Comparison of ENCODE assay signal across 9 cellular contexts in genomic region chr4:14177987-14178386, GRCh38.
DNase-seq lines count a peak whose midpoint lies in the region; ATAC-seq, FAIRE-seq and TF ChIP-seq lines count a peak whose summit lies in the region.
"Had no signal": no experiment of that assay in that cellular context is flagged by ENCODE, and none has a peak within 500 bp of the region (broad histone marks: within the 10 kb centered on the region; RNA-seq: fewer than 3 reads in every experiment).

No MANE protein-coding gene starts in this region.

- TF ChIP-seq EP300 in esophagus muscularis mucosa (IDR thresholded peaks at IDR 0.05), result no peak

- no peak for DNase-seq in CD4-positive, alpha-beta T cell
- DNase-seq in GM19239 (ENCODE audit: insufficient read length, low spot score) (peak; percentile 15), cortex of kidney (lab: John Stamatoyannopoulos, UW) (no peak), LoVo (ENCODE audit: low spot score) (no peak), lower lobe of right lung (no peak), esophagus muscularis mucosa (ENCODE audit: extremely low spot score) (no peak)
- DNase-seq: NCI-H748 treated with DMSO at 0.1 percent for 48 hours had no signal

- intact Hi-C loops in CD4-positive, alpha-beta T cell (cut with DNase I, micrococcal nuclease), result no loop called here
- intact Hi-C loops in lower lobe of right lung (cut with DNase I) (no loop called here), esophagus muscularis mucosa (cut with DNase I) (no loop called here)

- peaks cover 32% of the 10 kb centered on the region for H3K4me1 Mint-ChIP-seq in CD4-positive, alpha-beta T cell (ENCODE audit: low read depth)
- peaks cover 29% of the 10 kb centered on the region for H3K4me1 Mint-ChIP-seq in activated naive CD8-positive, alpha-beta T cell (ENCODE audit: low read depth)

- no peaks in the 10 kb centered on the region for H3K27me3 Mint-ChIP-seq in CD4-positive, alpha-beta T cell
- no peaks in the 10 kb centered on the region for H3K27me3 Mint-ChIP-seq in activated naive CD8-positive, alpha-beta T cell

- peak overlapping the region; percentile 75 for H3K27ac Mint-ChIP-seq in CD4-positive, alpha-beta T cell
- H3K27ac Mint-ChIP-seq in activated naive CD8-positive, alpha-beta T cell, result peak overlapping the region; percentile 78

- POLR2A ChIA-PET in CD4-positive, alpha-beta T cell (lab: Charles Lee), result no interaction called here

- CTCF ChIA-PET in CD4-positive, alpha-beta T cell (lab: Charles Lee), result no interaction called here

- FAIRE-seq in GM19239 (lab: Jason Lieb, UNC), result no peak

- peak overlapping the region; percentile 59 for H3K4me3 Mint-ChIP-seq in CD4-positive, alpha-beta T cell
- peak overlapping the region; percentile 57 for H3K4me3 Mint-ChIP-seq in activated naive CD8-positive, alpha-beta T cell

- H3K36me3 ChIP-seq in lower lobe of right lung (no peaks in the 10 kb centered on the region), esophagus muscularis mucosa (no peaks in the 10 kb centered on the region)

- no peak for TF ChIP-seq POLR2A in esophagus muscularis mucosa (IDR thresholded peaks at IDR 0.05; ENCODE audit: low read depth)

- H3K27ac ChIP-seq in CD4-positive, alpha-beta T cell (ENCODE audit: low read depth, low read length), result no peak overlapping the region
- no peak overlapping the region for H3K27ac ChIP-seq in lower lobe of right lung
- H3K27ac ChIP-seq in esophagus muscularis mucosa (replicated peaks in 1 of 4), result no peak overlapping the region

- ATAC-seq in CD4-positive, alpha-beta T cell (ENCODE audit: poor library complexity), result no peak
- ATAC-seq in HG03045 (IDR thresholded peaks at IDR 0.05; ENCODE audit: unreplicated experiment), result peak; percentile 95
- no peak for ATAC-seq in lower lobe of right lung

- no peaks in the 10 kb centered on the region for H3K27me3 ChIP-seq in CD4-positive, alpha-beta T cell (ENCODE audit: control insufficient read depth, insufficient read depth, low read length)
- H3K27me3 ChIP-seq in lower lobe of right lung (ENCODE audit: low read depth) (no peaks in the 10 kb centered on the region), esophagus muscularis mucosa (no peaks in the 10 kb centered on the region)

- H3K9me3 ChIP-seq in CD4-positive, alpha-beta T cell (ENCODE audit: control insufficient read depth, low read length), result no peaks in the 10 kb centered on the region
- H3K9me3 ChIP-seq in lower lobe of right lung (no peaks in the 10 kb centered on the region), esophagus muscularis mucosa (no peaks in the 10 kb centered on the region)

- H3K4me1 ChIP-seq in lower lobe of right lung (peaks cover 13% of the 10 kb centered on the region), esophagus muscularis mucosa (peaks cover 0 to 4% (median 0%) of the 10 kb centered on the region in 4 donors)

- WGBS in esophagus muscularis mucosa, result 84% methylated on average over 3 of the region's 3 CpGs

- H3K4me3 ChIP-seq in lower lobe of right lung, result no peak overlapping the region
- no peak overlapping the region for H3K4me3 ChIP-seq in esophagus muscularis mucosa

- no peak for TF ChIP-seq CTCF in CD4-positive, alpha-beta T cell (IDR thresholded peaks at IDR 0.05)
- no peak for TF ChIP-seq CTCF in lower lobe of right lung (IDR thresholded peaks at IDR 0.05)
- TF ChIP-seq CTCF in esophagus muscularis mucosa (IDR thresholded peaks at IDR 0.05), result no peak

- no peaks in the 10 kb centered on the region for H3K9me3 Mint-ChIP-seq in CD4-positive, alpha-beta T cell
- no peaks in the 10 kb centered on the region for H3K9me3 Mint-ChIP-seq in activated naive CD8-positive, alpha-beta T cell (ENCODE audit: low read depth)

- no peaks in the 10 kb centered on the region for H3K36me3 Mint-ChIP-seq in CD4-positive, alpha-beta T cell (ENCODE audit: low read depth)
- H3K36me3 Mint-ChIP-seq in activated naive CD8-positive, alpha-beta T cell, result no peaks in the 10 kb centered on the region
